In genomic region chr21:32360401-32360981, GRCh38 we compare ENCODE assay signal across 16 cellular contexts. TPM values are rescaled to one million over a fixed set of nuclear protein-coding genes. Genes with fewer than 3 reads are reported as not detected.
DNase-seq lines count a peak whose midpoint lies in the region; ATAC-seq and TF ChIP-seq lines count a peak whose summit lies in the region.
"Had no signal": no experiment of that assay in that cellular context is flagged by ENCODE, and none has a peak within 500 bp of the region (broad histone marks: within the 10 kb centered on the region; RNA-seq: fewer than 3 reads in every experiment).

No MANE protein-coding gene starts in this region.

- H3K4me3 ChIP-seq in right atrium auricular region (no peak overlapping the region), dorsolateral prefrontal cortex (no peak overlapping the region)
- H3K4me3 ChIP-seq: thoracic aorta had no signal

- no peak overlapping the region for H3K27ac ChIP-seq in right atrium auricular region
- H3K27ac ChIP-seq in dorsolateral prefrontal cortex: peak overlapping the region in 15 of 59 donors; percentile 5 to 43 (median 29)
- H3K27ac ChIP-seq: thoracic aorta had no signal

- no peak overlapping the region for H3K4me3 Mint-ChIP-seq in type B pancreatic cell

- H3K4me1 Mint-ChIP-seq in type B pancreatic cell (ENCODE audit: unreplicated experiment): peaks cover 7% of the 10 kb centered on the region

- peaks cover 89% of the 10 kb centered on the region for H3K36me3 ChIP-seq in right atrium auricular region

- H3K9me3 ChIP-seq in right atrium auricular region: no peaks in the 10 kb centered on the region
- H3K9me3 ChIP-seq: thoracic aorta had no signal

- peak overlapping the region; percentile 18 for H3K27ac Mint-ChIP-seq in type B pancreatic cell

- H3K4me1 ChIP-seq in right atrium auricular region: peaks cover 0 to 19% of the 10 kb centered on the region in 2 donors

- intact Hi-C loops in cardiac septum (cut with DNase I): no loop called here
- intact Hi-C loops in dorsolateral prefrontal cortex (cut with DNase I): no loop called here

- H3K27me3 ChIP-seq in right atrium auricular region: no peaks in the 10 kb centered on the region
- H3K27me3 ChIP-seq in dorsolateral prefrontal cortex: no peaks in the 10 kb centered on the region

- H3K9me3 Mint-ChIP-seq in type B pancreatic cell: no peaks in the 10 kb centered on the region

- peak; percentile 46 for DNase-seq in cardiac septum (ENCODE audit: low spot score)
- no peak for DNase-seq in right atrium auricular region (ENCODE audit: low spot score)
- DNase-seq in NCI-H69 (lab: John Stamatoyannopoulos, UW): peak; percentile 33
- peak; percentile 33 to 95 for DNase-seq in dermis microvascular lymphatic vessel endothelial cell (ENCODE audit: low read depth in 2 of 2)
- no peak for DNase-seq in type B pancreatic cell (ENCODE audit: extremely low spot score, unreplicated experiment)
- no peak for DNase-seq in dorsolateral prefrontal cortex
- no peak for DNase-seq in GM10266 (ENCODE audit: extremely low spot score)
- DNase-seq: activated naive CD4-positive, alpha-beta T cell; KBM-7; NCI-H1048; NCI-H2171; retina; SHP77 had no signal

- peaks cover 23% of the 10 kb centered on the region for H3K36me3 Mint-ChIP-seq in type B pancreatic cell

- no peak for ATAC-seq in activated CD4-positive, CD25-positive, alpha-beta regulatory T cell treated with anti-CD3 and anti-CD28 coated beads, Interleukin-2, amount 50 U/mL, for 24 hours

- TF ChIP-seq CTCF in right atrium auricular region (IDR thresholded peaks at IDR 0.05) (no peak), type B pancreatic cell (conservative IDR thresholded peaks at IDR 0.05) (no peak), dorsolateral prefrontal cortex (IDR thresholded peaks at IDR 0.05 in 54 of 56, conservative IDR thresholded peaks at IDR 0.05 in 2 of 56; ENCODE audit: low read depth in 1 of 56, partially characterized antibody in 56 of 56) (no peak), GM10266 (IDR thresholded peaks at IDR 0.05; ENCODE audit: control insufficient read depth, insufficient read depth, low read depth, missing control alignments) (no peak)

- no peaks in the 10 kb centered on the region for H3K27me3 Mint-ChIP-seq in type B pancreatic cell

RNA-seq across cellular contexts. Expression of gene URB1, which starts 32.3 kb away (rescaled TPM):
- total RNA-seq in cardiac septum (10.5 TPM), right atrium auricular region (10 to 100 TPM in 1 of 2 donors, 1 to 10 TPM in 1; 8.6 to 12.2 TPM), dermis microvascular lymphatic vessel endothelial cell (13.5 and 18.3 TPM in 2 replicates), type B pancreatic cell (ENCODE audit: low replicate concordance) (18.5 and 19.9 TPM in 2 replicates), dorsolateral prefrontal cortex (10 to 100 TPM; 16.2 to 31.0 (median 22.1) TPM)

RNA-seq across cellular contexts. Expression of gene EVA1C, which starts 52.0 kb away (rescaled TPM):
- 15.4 TPM for total RNA-seq in cardiac septum
- 10 to 100 TPM; 25.5 to 45.9 TPM for total RNA-seq in right atrium auricular region
- total RNA-seq in dermis microvascular lymphatic vessel endothelial cell: 15.9 and 23.4 TPM in 2 replicates
- 0.63 and 1.2 TPM in 2 replicates for total RNA-seq in type B pancreatic cell (ENCODE audit: low replicate concordance)
- total RNA-seq in dorsolateral prefrontal cortex: 10 to 100 TPM; 15.9 to 52.5 (median 27.2) TPM
- total RNA-seq: G401 had no signal

Comparison
In these comparisons a context has a peak if more than half of its experiments do, and no peak if none do; other contexts are left out.
1. DNase-seq: peak in cardiac septum (single experiment), NCI-H69 (single experiment) and dermis microvascular lymphatic vessel endothelial cell (2 of 2); none in right atrium auricular region (single experiment), type B pancreatic cell (single experiment), dorsolateral prefrontal cortex (0 of 10) and GM10266 (single experiment).